Comparison of ENCODE assay signal across 20 cellular contexts in genomic region chr1:151581946-151582345, GRCh38. TPM values are rescaled to one million over a fixed set of nuclear protein-coding genes. Genes with fewer than 3 reads are reported as not detected.
A peak's percentile ranks its signal among the peaks of the same experiment; 100 is the strongest.
DNase-seq lines count a peak whose midpoint lies in the region; ATAC-seq and TF ChIP-seq lines count a peak whose summit lies in the region.
"Had no signal": no experiment of that assay in that cellular context is flagged by ENCODE, and none has a peak within 500 bp of the region (broad histone marks: within the 10 kb centered on the region; RNA-seq: fewer than 3 reads in every experiment).

No MANE protein-coding gene starts in this region.

- H3K4me1 ChIP-seq in Panc1 (ENCODE audit: control insufficient read depth, insufficient read depth, low read length): peaks cover 26% of the 10 kb centered on the region

- intact Hi-C loops in Panc1 (cut with micrococcal nuclease; ENCODE audit: unreplicated experiment): no loop called here
- intact Hi-C loops in sciatic nerve (cut with DNase I): no loop called here

- no peaks in the 10 kb centered on the region for H3K9me3 ChIP-seq in Panc1 (ENCODE audit: control insufficient read depth, insufficient read depth, low read depth, low read length)
- H3K9me3 ChIP-seq: BLaER1 treated with 17β-estradiol and CSF1 and Interleukin-3, amounts not matched to agents 10 nM and 100 nM; SJSA1 had no signal

- DNase-seq in Caki2 (ENCODE audit: low read depth) (peak; percentile 34), Panc1 (ENCODE audit: low read depth, low spot score) (no peak), kidney tubule cell (ENCODE audit: low spot score) (peak; percentile 33), sciatic nerve (ENCODE audit: low spot score) (no peak), NCI-H526 (lab: John Stamatoyannopoulos, UW) (no peak)
- DNase-seq in effector CD4-positive, alpha-beta T cell: no peak
- DNase-seq in effector CD8-positive, alpha-beta T cell (lab: John Stamatoyannopoulos, UW): no peak
- DNase-seq: CD8-positive, alpha-beta T cell; DMS53; EL; KBM-7; NCI-H1105 treated with DMSO at 0.1 percent for 48 hours; NCI-H1694; NCI-H2081 treated with DMSO at 0.1 percent for 48 hours; NCI-H446 treated with DMSO at 0.1 percent for 48 hours; NCI-H774; OCI-M1 had no signal

- BruUV-seq in Panc1 (replicated peaks; lab: Mats Ljungman, UMichigan): TSS peak; percentile 64

- no peak for TF ChIP-seq CTCF in Panc1 (IDR thresholded peaks at IDR 0.05)

- H3K27me3 ChIP-seq in Panc1 (ENCODE audit: control insufficient read depth, insufficient read depth, low read length): no peaks in the 10 kb centered on the region
- H3K27me3 ChIP-seq: BLaER1 treated with 17β-estradiol and CSF1 and Interleukin-3, amounts not matched to agents 10 nM and 100 nM; SJSA1 had no signal

- CTCF ChIA-PET in Panc1 (lab: Charles Lee): no interaction called here

- H3K4me3 ChIP-seq in Panc1 (ENCODE audit: low read depth in 2 of 2, low read length in 2 of 2): no peak overlapping the region
- H3K4me3 ChIP-seq: BLaER1 treated with 17β-estradiol and CSF1 and Interleukin-3, amounts not matched to agents 10 nM and 100 nM; SJSA1 had no signal

- in situ Hi-C loops in Caki2 (cut with HindIII; ENCODE audit: low pct_unique_long_range_greater_than_20kb, low sequenced_read_pairs) (no loop called here), Panc1 (cut with HindIII; ENCODE audit: low pct_unique_long_range_greater_than_20kb, low sequenced_read_pairs) (no loop called here)

- POLR2A ChIA-PET in Panc1 (lab: Charles Lee): interaction anchor here (0.6 kb wide), 1 partner anchor 21 kb away, joined by 7 read pairs; no protein-coding TSS in a partner anchor

- H3K27ac ChIP-seq in Panc1 (ENCODE audit: low read length): no peak overlapping the region
- H3K27ac ChIP-seq: BLaER1 treated with 17β-estradiol and CSF1 and Interleukin-3, amounts not matched to agents 10 nM and 100 nM; SJSA1 had no signal

- ATAC-seq in Panc1: no peak
- ATAC-seq in sciatic nerve: peak; percentile 77
- ATAC-seq: CD8-positive, alpha-beta T cell; HepG2 had no signal

- H3K36me3 ChIP-seq in Panc1 (ENCODE audit: control insufficient read depth, insufficient read depth, low read length): peaks cover 5% of the 10 kb centered on the region
- H3K36me3 ChIP-seq: BLaER1 treated with 17β-estradiol and CSF1 and Interleukin-3, amounts not matched to agents 10 nM and 100 nM had no signal

RNA-seq across cellular contexts. Expression of gene SNX27, which starts 29.9 kb away (rescaled TPM):
- 8.7 and 32.6 TPM in 2 replicates for total RNA-seq in Caki2 (2014; rRNA removed; shearing (Covaris generic); ENCODE audit: low replicate concordance)
- total RNA-seq in Panc1 (2021; ENCODE audit: unreplicated experiment) (58.4 TPM), sciatic nerve (60.4 TPM)
- polyA plus RNA-seq in Panc1 (2012; ENCODE audit: insufficient read length): 11.4 TPM

RNA-seq across cellular contexts. Expression of gene TUFT1, which starts 41.8 kb away (rescaled TPM):
- total RNA-seq in Caki2 (2014; rRNA removed; shearing (Covaris generic); ENCODE audit: low replicate concordance): 4.2 and 5.8 TPM in 2 replicates
- 66.4 TPM for total RNA-seq in Panc1 (2021; ENCODE audit: unreplicated experiment)
- polyA plus RNA-seq in Panc1 (2012; ENCODE audit: insufficient read length): 68.5 TPM
- 3.2 TPM for total RNA-seq in sciatic nerve

Comparison
In these comparisons a context has a peak if more than half of its experiments do, and no peak if none do; other contexts are left out.
1. DNase-seq: peak in Caki2 (single experiment) and kidney tubule cell (single experiment); none in Panc1 (single experiment), sciatic nerve (single experiment), effector CD4-positive, alpha-beta T cell (single experiment), effector CD8-positive, alpha-beta T cell (single experiment) and NCI-H526 (0 of 2).